In genomic region chr13:48696676-48697075, GRCh38 we compare ENCODE assay signal across 3 cellular contexts. TPM values are rescaled to one million over a fixed set of nuclear protein-coding genes. Genes with fewer than 3 reads are reported as not detected.
"Had no signal": no experiment of that assay in that cellular context is flagged by ENCODE, and none has a peak within 500 bp of the region (broad histone marks: within the 10 kb centered on the region; RNA-seq: fewer than 3 reads in every experiment).

No MANE protein-coding gene starts in this region.

RNA-seq across cellular contexts. Expression of gene CYSLTR2, which starts 42.9 kb away (rescaled TPM):
- total RNA-seq: lung microvascular endothelial cell, mammary epithelial cell, myocyte had no signal
